In genomic region chr17:376936-377863, GRCh38 we compare ENCODE assay signal across 13 cellular contexts. TPM values are rescaled to one million over a fixed set of nuclear protein-coding genes. Genes with fewer than 3 reads are reported as not detected.
A peak's percentile ranks its signal among the peaks of the same experiment; 100 is the strongest.
DNase-seq lines count a peak whose midpoint lies in the region; ATAC-seq, FAIRE-seq and TF ChIP-seq lines count a peak whose summit lies in the region.
"Had no signal": no experiment of that assay in that cellular context is flagged by ENCODE, and none has a peak within 500 bp of the region (broad histone marks: within the 10 kb centered on the region; RNA-seq: fewer than 3 reads in every experiment).

No MANE protein-coding gene starts in this region.

- no peak for TF ChIP-seq RAD21 in K562 (CRISPR knock-in tag; conservative IDR thresholded peaks at IDR 0.05 in 1 of 2, IDR thresholded peaks at IDR 0.05 in 1 of 2)

- no peaks in the 10 kb centered on the region for H3K9me3 ChIP-seq in Loucy (ENCODE audit: insufficient read depth, low read depth, low read length)
- H3K9me3 ChIP-seq in K562 (replicated peaks; ENCODE audit: control insufficient read depth, insufficient read depth, low read depth, low read length), result no peaks in the 10 kb centered on the region

- no TSS peak for BruUV-seq in K562 (replicated peaks; lab: Mats Ljungman, UMichigan)

- TF ChIP-seq POLR2A in K562 (conservative IDR thresholded peaks at IDR 0.05), result no peak
- no peak for TF ChIP-seq POLR2A in erythroblast (IDR thresholded peaks at IDR 0.05; ENCODE audit: low read length)

- no peak overlapping the region for H3K56ac ChIP-seq in mesendoderm (ENCODE audit: low read length)

- H3K79me2 ChIP-seq in Loucy (ENCODE audit: insufficient read depth, low read length) (no peaks in the 10 kb centered on the region), K562 (ENCODE audit: control insufficient read depth, insufficient read depth, low read length) (no peaks in the 10 kb centered on the region), mesendoderm (ENCODE audit: control insufficient read depth, insufficient read depth, low read length) (no peaks in the 10 kb centered on the region)

- H3K4me2 ChIP-seq in Loucy (ENCODE audit: low read depth, low read length, poor library complexity, severe bottlenecking) (peak overlapping the region; percentile 5), K562 (ENCODE audit: insufficient read depth, low read length) (no peak overlapping the region), mesendoderm (ENCODE audit: low read length) (no peak overlapping the region)

- intact Hi-C loops in K562 (cut with micrococcal nuclease), result no loop called here

- no peaks in the 10 kb centered on the region for H3K79me1 ChIP-seq in mesendoderm (ENCODE audit: low read length)

- FAIRE-seq in K562 (lab: Jason Lieb, UNC) (no peak), D721Med (lab: Jason Lieb, UNC) (no peak)
- FAIRE-seq: astrocyte had no signal

- H3K4me1 ChIP-seq in Loucy (ENCODE audit: insufficient read depth, low read length, poor library complexity, severe bottlenecking) (peaks cover 14% of the 10 kb centered on the region), K562 (replicated peaks in 1 of 2; ENCODE audit: control insufficient read depth in 2 of 2, insufficient read depth in 2 of 2, low read length in 2 of 2) (no peaks in the 10 kb centered on the region), mesendoderm (ENCODE audit: control insufficient read depth, low read depth, low read length) (no peaks in the 10 kb centered on the region)

- H3F3A ChIP-seq in Loucy (ENCODE audit: low read depth), result no peaks in the 10 kb centered on the region

- in situ Hi-C loops in K562 (cut with MboI), result no loop called here

- WGBS in K562 (ENCODE audit: insufficient coverage, low coverage, missing lambda C conversion rate), result 1% methylated on average over 8 of the region's 14 CpGs
- no CpG with 5 or more reads among the region's 14 CpGs for WGBS in mesendoderm (ENCODE audit: extremely low coverage, insufficient coverage, low lambda C conversion rate)

- no peak overlapping the region for H2BK15ac ChIP-seq in mesendoderm (replicated peaks; ENCODE audit: low read depth)

- H3K4ac ChIP-seq in mesendoderm (ENCODE audit: low read depth, low read length), result no peak overlapping the region

- POLR2A ChIA-PET in K562 (lab: Yijun Ruan, JAX), result no interaction called here

- H3K9ac ChIP-seq in Loucy (ENCODE audit: low read depth, low read length, poor library complexity, severe bottlenecking) (no peak overlapping the region), K562 (ENCODE audit: insufficient read depth in 1 of 2, low read depth in 2 of 2, low read length in 2 of 2) (no peak overlapping the region), mesendoderm (ENCODE audit: low read length) (no peak overlapping the region)

- no peak overlapping the region for H2AK5ac ChIP-seq in mesendoderm (ENCODE audit: low read length)

- no peaks in the 10 kb centered on the region for H3K9me2 ChIP-seq in Loucy (replicated peaks; ENCODE audit: low read depth, low read length)

- H3K27ac ChIP-seq in K562 (ENCODE audit: extremely low read depth, low read depth, low read length), result no peak overlapping the region
- no peak overlapping the region for H3K27ac ChIP-seq in mesendoderm (ENCODE audit: low read depth, low read length)

- TF ChIP-seq CTCF in Loucy (conservative IDR thresholded peaks at IDR 0.05; ENCODE audit: low read length) (no peak), K562 (IDR thresholded peaks at IDR 0.05 in 2 of 3, conservative IDR thresholded peaks at IDR 0.05 in 1 of 3; ENCODE audit: insufficient read depth in 2 of 3, low read depth in 1 of 3, low read length in 3 of 3) (no peak), D721Med (IDR thresholded peaks at IDR 0.05; ENCODE audit: insufficient read depth, missing control alignments) (no peak)

- no peak overlapping the region for H2BK120ac ChIP-seq in mesendoderm (ENCODE audit: low read depth, low read length)

- no peak overlapping the region for H2BK5ac ChIP-seq in mesendoderm (ENCODE audit: low read length)

- no peaks in the 10 kb centered on the region for H3K36me3 ChIP-seq in Loucy (ENCODE audit: insufficient read depth, low read length)
- no peaks in the 10 kb centered on the region for H3K36me3 ChIP-seq in K562 (ENCODE audit: control insufficient read depth, insufficient read depth, low read length)
- H3K36me3 ChIP-seq in mesendoderm (ENCODE audit: control insufficient read depth, insufficient read depth, low read length), result no peaks in the 10 kb centered on the region

- DNase-seq in DMS153 (lab: John Stamatoyannopoulos, UW) (peak; percentile 61), K562 (ENCODE audit: extremely low read depth in 1 of 4, low spot score in 3 of 4) (no peak), mesendoderm (peak; percentile 35), NCI-H128 (lab: John Stamatoyannopoulos, UW; ENCODE audit: unreplicated experiment) (no peak), D721Med (ENCODE audit: insufficient read length, low spot score) (no peak), erythroblast (lab: John Stamatoyannopoulos, UW) (no peak)
- DNase-seq: CD4-positive, alpha-beta memory T cell; immature natural killer cell; NCI-H226 had no signal

- H3K23ac ChIP-seq in mesendoderm (ENCODE audit: low read length), result no peak overlapping the region

- no peaks in the 10 kb centered on the region for H4K20me1 ChIP-seq in Loucy (ENCODE audit: insufficient read depth, low read length, poor library complexity, severe bottlenecking)
- no peaks in the 10 kb centered on the region for H4K20me1 ChIP-seq in K562 (replicated peaks; ENCODE audit: control insufficient read depth, insufficient read depth, low read length)

- no peaks in the 10 kb centered on the region for H3K9me1 ChIP-seq in K562 (ENCODE audit: control insufficient read depth, insufficient read depth, low read length)

- H3K27me3 ChIP-seq in Loucy (ENCODE audit: insufficient read depth, low read length, poor library complexity, severe bottlenecking) (no peaks in the 10 kb centered on the region), K562 (ENCODE audit: control insufficient read depth in 2 of 2, insufficient read depth in 2 of 2, low read length in 2 of 2) (no peaks in the 10 kb centered on the region; a peak in 1 of 5 replicates), mesendoderm (ENCODE audit: insufficient read depth, low read length, poor library complexity) (no peaks in the 10 kb centered on the region)

- no peak overlapping the region for H3K18ac ChIP-seq in mesendoderm (ENCODE audit: low read length)

- no peak overlapping the region for H4K8ac ChIP-seq in mesendoderm (ENCODE audit: low read depth, low read length)

- no peak for TF ChIP-seq EP300 in K562 (IDR thresholded peaks at IDR 0.05; ENCODE audit: low read length)

- H2AFZ ChIP-seq in Loucy (ENCODE audit: low read length) (no peak overlapping the region), K562 (ENCODE audit: low read depth, low read length) (no peak overlapping the region)

- CTCF ChIA-PET in K562 (lab: Yijun Ruan, JAX; ENCODE audit: low intra/inter-chr PET ratio), result no interaction called here

- ATAC-seq in K562 (no peak), GM18520 (IDR thresholded peaks at IDR 0.05; ENCODE audit: unreplicated experiment) (no peak)
- ATAC-seq: stimulated activated effector memory CD8-positive, alpha-beta T cell treated with anti-CD3 and anti-CD28 coated beads, Interleukin-12 subunit alpha, Interleukin-12 subunit beta, amount 100 ng/mL, for 72 hours had no signal

- H4K5ac ChIP-seq in mesendoderm (ENCODE audit: low read length), result no peak overlapping the region

- no peak overlapping the region for H3K4me3 ChIP-seq in Loucy (ENCODE audit: low read length, poor library complexity, severe bottlenecking)
- no peak overlapping the region for H3K4me3 ChIP-seq in K562
- no peak overlapping the region for H3K4me3 ChIP-seq in mesendoderm (ENCODE audit: low read length)

TF ChIP-seq in K562, 482 proteins besides CTCF, POLR2A, EP300 and RAD21 (continues in another document):
- TF ChIP-seq NR2C2 (CRISPR knock-in tag; IDR thresholded peaks at IDR 0.05) (no peak), NR2C2 (tag; IDR thresholded peaks at IDR 0.05) (peak; percentile 17; the same call in 1 of the 2 replicates), ZNF717 (CRISPR knock-in tag; IDR thresholded peaks at IDR 0.05) (no peak), POLR2G (IDR thresholded peaks at IDR 0.05; ENCODE audit: low read depth, low read length) (no peak), NEUROD1 (IDR thresholded peaks at IDR 0.05; ENCODE audit: borderline replicate concordance, low read depth, low read length, partially characterized antibody) (no peak), L3MBTL2 (IDR thresholded peaks at IDR 0.05) (no peak), MTA2 (IDR thresholded peaks at IDR 0.05; ENCODE audit: low read depth) (no peak), NR1H2 (CRISPR knock-in tag; IDR thresholded peaks at IDR 0.05) (no peak)
- TF ChIP-seq, protein P1, sequence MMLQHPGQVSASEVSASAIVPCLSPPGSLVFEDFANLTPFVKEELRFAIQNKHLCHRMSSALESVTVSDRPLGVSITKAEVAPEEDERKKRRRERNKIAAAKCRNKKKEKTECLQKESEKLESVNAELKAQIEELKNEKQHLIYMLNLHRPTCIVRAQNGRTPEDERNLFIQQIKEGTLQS (IDR thresholded peaks at IDR 0.05), result peak; percentile 17; the same call in 1 of the 2 replicates
- TF ChIP-seq, protein P1 (CRISPR knock-in tag; conservative IDR thresholded peaks at IDR 0.05), result no peak

RNA-seq across cellular contexts. Expression of gene RPH3AL, which starts 24.6 kb away (rescaled TPM):
- 2.4 and 4.9 TPM in 2 replicates for total RNA-seq in K562 (2011; cell fraction: chromatin; rRNA removed; ENCODE audit: low replicate concordance)
- 3.2 and 5.9 TPM in 2 replicates for total RNA-seq in K562 (2011; cell fraction: nucleolus; rRNA removed)
- 1.5 and 3.0 TPM in 2 replicates for total RNA-seq in K562 (2011; cell fraction: nucleoplasm; rRNA removed)
- total RNA-seq in K562 (2014; rRNA removed), result 0.86 and 1.2 TPM in 2 replicates
- total RNA-seq in K562 (2014; rRNA removed; fragmentation: Illumina TruSeq; extraction: Trizol), result 0.25 and 0.93 TPM in 2 replicates
- total RNA-seq in K562 (2015; rRNA removed; fragmentation: Illumina TruSeq; extraction: Trizol), result 0.29 and 0.38 TPM in 2 replicates
- total RNA-seq in K562 (2021), result 1.7 and 2.3 TPM in 2 replicates
- 0.45 and 0.52 TPM in 2 replicates for polyA plus RNA-seq in K562 (2011; rRNA removed)
- polyA plus RNA-seq in K562 (2011; cell fraction: cytosol; rRNA removed), result 0.40 and 1.8 TPM in 2 replicates
- polyA plus RNA-seq in K562 (2011; cell fraction: nucleus; rRNA removed), result 0.77 and 1.1 TPM in 2 replicates
- polyA plus RNA-seq in K562 (2012), result 1.1 and 2.7 TPM in 2 replicates
- polyA plus RNA-seq in K562 (2014; fragmentation: Illumina TruSeq; extraction: Trizol), result 0.39 and 0.76 TPM in 2 replicates
- polyA plus RNA-seq in K562 (2014; fragmentation: Nextera tagmentation; extraction: Ambion mirVana), result under 1 TPM; 0.18 to 0.20 TPM
- polyA plus RNA-seq in K562 (2014; rRNA removed), result 0.64 and 1.6 TPM in 2 replicates
- 0.35 TPM in 1 of 2 replicates, not detected in the other for polyA minus RNA-seq in K562 (2011; rRNA and poly(A)+ RNA removed)
- polyA minus RNA-seq in K562 (2011; cell fraction: cytosol; rRNA and poly(A)+ RNA removed), result 0.86 TPM in 1 of 2 replicates, not detected in the other
- 0.44 and 1.6 TPM in 2 replicates for polyA minus RNA-seq in K562 (2011; cell fraction: nucleus; rRNA and poly(A)+ RNA removed)
- polyA plus RNA-seq in mesendoderm (2013, experiment 1 of 2), result 4.5 TPM
- 4.8 TPM for polyA plus RNA-seq in mesendoderm (2013, experiment 2 of 2)

Comparison
In these comparisons a context has a peak if more than half of its experiments do, and no peak if none do; other contexts are left out.
1. DNase-seq: peak in DMS153 (single experiment) and mesendoderm (single experiment); none in K562 (0 of 4), NCI-H128 (single experiment), D721Med (single experiment) and erythroblast (0 of 2).